Comparison of ENCODE assay signal across 8 cellular contexts in genomic region chr4:173371292-173372192, GRCh38. TPM values are rescaled to one million over a fixed set of nuclear protein-coding genes. Genes with fewer than 3 reads are reported as not detected.
DNase-seq lines count a peak whose midpoint lies in the region; ATAC-seq, FAIRE-seq and TF ChIP-seq lines count a peak whose summit lies in the region.

No MANE protein-coding gene starts in this region.

- H3K9me3 Mint-ChIP-seq in H9 (no peaks in the 10 kb centered on the region), astrocyte (ENCODE audit: unreplicated experiment) (no peaks in the 10 kb centered on the region)

- H4K8ac ChIP-seq in H9 (replicated peaks; ENCODE audit: insufficient read length, low read depth, low read length): no peak overlapping the region

- no peak overlapping the region for H3K4ac ChIP-seq in H9 (ENCODE audit: low read depth, low read length)

- H3K18ac ChIP-seq in H9 (ENCODE audit: insufficient read length, low read depth, low read length): no peak overlapping the region

- H3K4me2 ChIP-seq in H9 (ENCODE audit: insufficient read depth, insufficient read length, low read length) (peak overlapping the region; percentile 93), astrocyte (ENCODE audit: low read length) (peak overlapping the region; percentile 94)

- DNase-seq in GM10248 (ENCODE audit: extremely low spot score): peak; percentile 39
- peak; percentile 65 for DNase-seq in H9
- DNase-seq in LHCN-M2 (ENCODE audit: low read depth): peak; percentile 78
- DNase-seq in T-helper 17 cell: peak; percentile 18 to 48 (median 28)
- peak; percentile 63 for DNase-seq in astrocyte (ENCODE audit: low read depth)
- DNase-seq in hepatic stellate cell (ENCODE audit: low spot score): peak; percentile 60
- peak; percentile 82 for DNase-seq in putamen (ENCODE audit: low spot score)
- no peak for DNase-seq in NCI-H1436 treated with DMSO at 0.1 percent for 48 hours (lab: John Stamatoyannopoulos, UW)

- H3K4me3 ChIP-seq in astrocyte (ENCODE audit: insufficient read depth, low read depth, low read length): peak overlapping the region; percentile 93

- H3K4me3 Mint-ChIP-seq in H9 (peak overlapping the region; percentile 99), T-helper 17 cell (peak overlapping the region; percentile 99), astrocyte (ENCODE audit: unreplicated experiment) (peak overlapping the region; percentile 97)

- no peaks in the 10 kb centered on the region for H3K36me3 ChIP-seq in astrocyte (ENCODE audit: insufficient read depth, low read length)

- TF ChIP-seq CTCF in GM10248 (IDR thresholded peaks at IDR 0.05; ENCODE audit: control extremely low read depth, extremely low read depth, low read depth, missing control alignments) (no peak), H9 (conservative IDR thresholded peaks at IDR 0.05) (no peak), astrocyte (IDR thresholded peaks at IDR 0.05; ENCODE audit: insufficient read depth, low read depth, low read length) (no peak)

- no peak overlapping the region for H4K91ac ChIP-seq in H9 (ENCODE audit: insufficient read length, low read depth, low read length)

- ATAC-seq in T-helper 17 cell: peak; percentile 1

- peaks cover 12 to 13% of the 10 kb centered on the region in 2 experiments; a peak in 3 of 4 replicates for H3K4me1 Mint-ChIP-seq in H9
- peaks cover 28% of the 10 kb centered on the region for H3K4me1 Mint-ChIP-seq in T-helper 17 cell
- peaks cover 3% of the 10 kb centered on the region for H3K4me1 Mint-ChIP-seq in astrocyte (ENCODE audit: low read depth, unreplicated experiment)

- H2BK20ac ChIP-seq in H9 (ENCODE audit: low read depth, low read length, poor library complexity, severe bottlenecking): no peak overlapping the region

- H2AFZ ChIP-seq in H9 (ENCODE audit: low read length): peak overlapping the region; percentile 53
- peak overlapping the region; percentile 95 for H2AFZ ChIP-seq in astrocyte (ENCODE audit: low read depth, low read length)

- H3K27me3 Mint-ChIP-seq in H9 (ENCODE audit: low read depth) (no peaks in the 10 kb centered on the region), T-helper 17 cell (no peaks in the 10 kb centered on the region), astrocyte (ENCODE audit: low read depth, unreplicated experiment) (no peaks in the 10 kb centered on the region)

- H3K9me3 ChIP-seq in H9 (ENCODE audit: control insufficient read depth, low read depth, low read length) (no peaks in the 10 kb centered on the region), T-helper 17 cell (ENCODE audit: control insufficient read depth, low read length, poor library complexity, severe bottlenecking) (no peaks in the 10 kb centered on the region), astrocyte (ENCODE audit: insufficient read depth, low read depth, low read length) (no peaks in the 10 kb centered on the region)

- H3K79me2 ChIP-seq in H9 (ENCODE audit: insufficient read depth, low read length) (no peaks in the 10 kb centered on the region), astrocyte (ENCODE audit: insufficient read depth, low read length) (peaks cover 41% of the 10 kb centered on the region)

- H2AK5ac ChIP-seq in H9 (ENCODE audit: insufficient read length, low read length): no peak overlapping the region

- POLR2A ChIA-PET in GM10248 (lab: Yijun Ruan, JAX): interaction anchor here (0.6 to 5.1 kb wide), 3 partner anchors 16 to 40 kb away, joined by 6 to 70 read pairs (median 6); partner anchors contain the start of gene HMGB2

- no peak overlapping the region for H3T11ph ChIP-seq in H9 (ENCODE audit: low read length)

- no peaks in the 10 kb centered on the region for H4K20me1 ChIP-seq in H9 (ENCODE audit: control insufficient read depth, insufficient read depth, insufficient read length)
- H4K20me1 ChIP-seq in astrocyte (ENCODE audit: insufficient read depth, low read length): no peaks in the 10 kb centered on the region

- H3K79me1 ChIP-seq in H9 (ENCODE audit: insufficient read depth, low read depth, low read length, poor library complexity, severe bottlenecking): no peaks in the 10 kb centered on the region

- H4K5ac ChIP-seq in H9 (ENCODE audit: insufficient read length, low read depth, low read length): no peak overlapping the region

- no peak overlapping the region for H2BK15ac ChIP-seq in H9 (ENCODE audit: low read depth, low read length)

- H3K4me1 ChIP-seq in H9 (ENCODE audit: insufficient read depth, low read length) (no peaks in the 10 kb centered on the region), astrocyte (ENCODE audit: insufficient read depth, low read length) (peaks cover 4% of the 10 kb centered on the region)

- H2BK5ac ChIP-seq in H9 (ENCODE audit: insufficient read length, low read length): no peak overlapping the region

- CTCF ChIA-PET in GM10248 (lab: Yijun Ruan, JAX): interaction anchor here (0.8 to 1.7 kb wide), 12 partner anchors 10 to 358 kb away, joined by 3 to 4 read pairs (median 3); no protein-coding TSS in a partner anchor

- H3K56ac ChIP-seq in H9 (ENCODE audit: insufficient read length, low read depth, low read length): no peak overlapping the region

- H3K23ac ChIP-seq in H9 (ENCODE audit: insufficient read length, low read depth, low read length): no peak overlapping the region

- FAIRE-seq in astrocyte (lab: Jason Lieb, UNC): no peak

- peaks cover 5% of the 10 kb centered on the region for H3K23me2 ChIP-seq in H9 (ENCODE audit: insufficient read length, low read depth, low read length, poor library complexity, severe bottlenecking)

- H2BK12ac ChIP-seq in H9 (ENCODE audit: insufficient read length, low read depth, low read length): no peak overlapping the region

- H2BK120ac ChIP-seq in H9 (ENCODE audit: low read depth, low read length, poor library complexity, severe bottlenecking): no peak overlapping the region

- peak overlapping the region; percentile 79 for H3K9ac ChIP-seq in H9 (ENCODE audit: extremely low read depth, insufficient read length, low read length)
- peak overlapping the region; percentile 86 for H3K9ac ChIP-seq in astrocyte (ENCODE audit: low read length)

- H3K27ac Mint-ChIP-seq in H9: peak overlapping the region; percentile 77 to 95 (median 95)
- peak overlapping the region; percentile 91 for H3K27ac Mint-ChIP-seq in T-helper 17 cell
- H3K27ac Mint-ChIP-seq in astrocyte (ENCODE audit: unreplicated experiment): peak overlapping the region; percentile 89

- H3K36me3 Mint-ChIP-seq in H9 (ENCODE audit: insufficient read depth in 1 of 3, low read depth in 3 of 3) (peaks cover 11 to 15% (median 14%) of the 10 kb centered on the region in 3 experiments), T-helper 17 cell (ENCODE audit: low read depth) (peaks cover 2% of the 10 kb centered on the region), astrocyte (ENCODE audit: low read depth, unreplicated experiment) (no peaks in the 10 kb centered on the region)

- peak overlapping the region; percentile 77; the same call in 1 of the 2 replicates for H3K14ac ChIP-seq in H9 (ENCODE audit: insufficient read depth, low read length)

- H3K27ac ChIP-seq in H9 (ENCODE audit: insufficient read length, low read depth, low read length) (no peak overlapping the region), astrocyte (ENCODE audit: low read depth, low read length) (peak overlapping the region; percentile 76)

- WGBS in H9 (ENCODE audit: extremely low coverage, insufficient read length, low lambda C conversion rate): no CpG with 5 or more reads among the region's 68 CpGs

- no peaks in the 10 kb centered on the region for H3K27me3 ChIP-seq in H9 (ENCODE audit: insufficient read depth, low read length)
- H3K27me3 ChIP-seq in astrocyte (ENCODE audit: insufficient read depth, low read length): no peaks in the 10 kb centered on the region

RNA-seq across cellular contexts. Expression of gene SAP30, which starts 0.8 kb away (rescaled TPM):
- 13.5 and 14.7 TPM in 2 replicates for total RNA-seq in H9 (2021)
- 42.7 and 58.7 TPM in 2 replicates for total RNA-seq in LHCN-M2 (2014; rRNA removed)
- 29.5 TPM for polyA plus RNA-seq in LHCN-M2 (2012)
- 1 to 10 TPM; 4.0 to 5.3 TPM for total RNA-seq in T-helper 17 cell
- total RNA-seq in astrocyte: 8.8 and 9.4 TPM in 2 replicates

RNA-seq across cellular contexts. Expression of gene SCRG1, which starts 27.4 kb away (rescaled TPM):
- total RNA-seq in H9 (2021) (not detected in 2 replicates), LHCN-M2 (2014; rRNA removed) (not detected in 2 replicates), T-helper 17 cell (not detected), astrocyte (4.3 and 7.3 TPM in 2 replicates)
- 0.05 TPM for polyA plus RNA-seq in LHCN-M2 (2012)

RNA-seq across cellular contexts. Expression of gene HMGB2, which starts 37.4 kb away (rescaled TPM):
- total RNA-seq in H9 (2021): 278 and 298 TPM in 2 replicates
- 167 and 213 TPM in 2 replicates for total RNA-seq in LHCN-M2 (2014; rRNA removed)
- polyA plus RNA-seq in LHCN-M2 (2012): 124 TPM
- total RNA-seq in T-helper 17 cell: 100 to 1,000 TPM; 131 to 139 TPM
- total RNA-seq in astrocyte: 12.3 and 18.3 TPM in 2 replicates
